20 cellular contexts compared by ENCODE assay signal in the genomic region with DNA sequence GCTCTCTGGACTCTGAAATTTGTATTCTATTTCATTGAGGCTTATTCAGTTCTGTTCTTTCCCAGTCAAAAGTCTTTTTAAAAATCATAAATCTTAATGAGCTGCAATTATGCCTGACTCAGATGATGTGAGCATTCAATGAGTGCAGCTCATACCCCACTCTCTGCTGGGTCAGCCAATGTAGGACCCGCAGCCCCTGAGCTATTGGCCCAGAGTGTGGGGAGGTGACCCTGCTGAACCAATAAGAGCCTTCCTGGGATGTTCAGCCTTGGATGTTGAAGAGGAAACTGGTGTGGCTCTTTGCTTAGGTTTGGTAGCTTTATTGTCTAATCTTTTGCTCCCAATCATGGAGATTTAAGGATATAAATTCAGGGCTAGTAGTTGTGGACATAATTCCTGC.
"Had no signal": no experiment of that assay in that cellular context is flagged by ENCODE, and none has a peak within 500 bp of the region (broad histone marks: within the 10 kb centered on the region; RNA-seq: fewer than 3 reads in every experiment).

No MANE protein-coding gene starts in this region.

- H3K4me3 Mint-ChIP-seq: activated naive CD4-positive, alpha-beta T cell treated with anti-CD3 and anti-CD28 coated beads, Interleukin-2, amount 50 U/mL, for 24 hours; dendritic cell treated with granulocyte-macrophage colony-stimulating factor and Interleukin-4, amounts not matched to agents 40 ng/mL and 50 ng/mL, for 4 days; mesothelial cell of epicardium; nephron; stimulated activated naive CD8-positive, alpha-beta T cell treated with anti-CD3 and anti-CD28 coated beads, Interleukin-15, amount 100 ng/mL, for 72 hours had no signal

- H3K27ac Mint-ChIP-seq: activated naive CD4-positive, alpha-beta T cell treated with anti-CD3 and anti-CD28 coated beads, Interleukin-2, amount 50 U/mL, for 24 hours; dendritic cell treated with granulocyte-macrophage colony-stimulating factor and Interleukin-4, amounts not matched to agents 40 ng/mL and 50 ng/mL, for 4 days; mesothelial cell of epicardium; nephron; stimulated activated naive CD8-positive, alpha-beta T cell treated with anti-CD3 and anti-CD28 coated beads, Interleukin-15, amount 100 ng/mL, for 72 hours had no signal

- H3K4me2 ChIP-seq: hepatocyte, smooth muscle cell had no signal

- H3K36me3 Mint-ChIP-seq: activated naive CD4-positive, alpha-beta T cell treated with anti-CD3 and anti-CD28 coated beads, Interleukin-2, amount 50 U/mL, for 24 hours; mesothelial cell of epicardium had no signal

- H3K27me3 ChIP-seq: hepatocyte, suprapubic skin, transverse colon, vagina had no signal

- H3K36me3 ChIP-seq: suprapubic skin, transverse colon, vagina had no signal

- H3K9me3 ChIP-seq: suprapubic skin, transverse colon, vagina had no signal

- H3K9me3 Mint-ChIP-seq: activated naive CD4-positive, alpha-beta T cell treated with anti-CD3 and anti-CD28 coated beads, Interleukin-2, amount 50 U/mL, for 24 hours; dendritic cell treated with granulocyte-macrophage colony-stimulating factor and Interleukin-4, amounts not matched to agents 40 ng/mL and 50 ng/mL, for 4 days; nephron; stimulated activated naive CD8-positive, alpha-beta T cell treated with anti-CD3 and anti-CD28 coated beads, Interleukin-15, amount 100 ng/mL, for 72 hours had no signal

- H3K4me1 ChIP-seq: suprapubic skin, transverse colon, vagina had no signal

- H3K4me3 ChIP-seq: hepatocyte, lung, smooth muscle cell, suprapubic skin, transverse colon, vagina had no signal

- H3K4me1 Mint-ChIP-seq: activated naive CD4-positive, alpha-beta T cell treated with anti-CD3 and anti-CD28 coated beads, Interleukin-2, amount 50 U/mL, for 24 hours; mesothelial cell of epicardium; nephron; stimulated activated naive CD8-positive, alpha-beta T cell treated with anti-CD3 and anti-CD28 coated beads, Interleukin-15, amount 100 ng/mL, for 72 hours had no signal

- DNase-seq: activated CD4-positive, alpha-beta T cell treated with anti-CD3 and anti-CD28 coated beads for 1 hour; activated gamma-delta T cell; effector memory CD4-positive, alpha-beta T cell; islet precursor cell; left colon; nucleus accumbens; stimulated activated CD4-positive, alpha-beta T cell treated with anti-CD3 and anti-CD28 coated beads, Interleukin-4, amount 100 ng/mL, for 1 hour; stimulated activated naive CD8-positive, alpha-beta T cell treated with anti-CD3 and anti-CD28 coated beads, Interleukin-15, amount 100 ng/mL, for 72 hours; transverse colon had no signal

- H3K27ac ChIP-seq: hepatocyte, suprapubic skin, transverse colon, vagina, VCaP had no signal

- H3K27me3 Mint-ChIP-seq: activated naive CD4-positive, alpha-beta T cell treated with anti-CD3 and anti-CD28 coated beads, Interleukin-2, amount 50 U/mL, for 24 hours; dendritic cell treated with granulocyte-macrophage colony-stimulating factor and Interleukin-4, amounts not matched to agents 40 ng/mL and 50 ng/mL, for 4 days; stimulated activated naive CD8-positive, alpha-beta T cell treated with anti-CD3 and anti-CD28 coated beads, Interleukin-15, amount 100 ng/mL, for 72 hours had no signal

- ATAC-seq: left colon; sciatic nerve; stimulated activated naive CD8-positive, alpha-beta T cell treated with anti-CD3 and anti-CD28 coated beads, Interleukin-15, amount 100 ng/mL, for 72 hours had no signal
